21 cellular contexts compared by ENCODE assay signal in the genomic region with DNA sequence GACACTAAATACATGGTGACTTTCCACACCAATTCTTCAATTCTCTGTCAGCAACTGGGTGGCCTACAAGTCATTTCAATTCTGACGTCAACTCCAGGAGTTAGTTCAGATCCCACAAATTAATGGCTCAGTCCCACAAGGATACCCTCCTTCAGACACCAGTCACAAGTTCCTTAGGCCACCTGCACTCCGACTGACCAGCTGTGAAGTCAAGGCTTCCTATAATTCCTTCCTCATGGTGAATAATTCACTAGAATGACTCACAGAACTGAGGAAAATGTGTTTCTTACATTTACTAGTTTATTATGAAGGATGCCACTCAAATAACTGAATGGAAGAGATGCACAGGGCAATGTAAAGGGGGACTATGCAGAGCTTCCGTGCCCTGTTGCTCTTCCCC. TPM values are rescaled to one million over a fixed set of nuclear protein-coding genes. Genes with fewer than 3 reads are reported as not detected.
DNase-seq lines count a peak whose midpoint lies in the region; ATAC-seq, FAIRE-seq and TF ChIP-seq lines count a peak whose summit lies in the region.
"Had no signal": no experiment of that assay in that cellular context is flagged by ENCODE, and none has a peak within 500 bp of the region (broad histone marks: within the 10 kb centered on the region; RNA-seq: fewer than 3 reads in every experiment).

No MANE protein-coding gene starts in this region.

- no peak overlapping the region for H4K91ac ChIP-seq in mesenchymal stem cell (ENCODE audit: low read length)

- H3K18ac ChIP-seq in mesenchymal stem cell (ENCODE audit: low read depth in 1 of 2, low read length in 2 of 2): no peak overlapping the region

- H2BK120ac ChIP-seq in mesenchymal stem cell (ENCODE audit: low read depth, low read length): no peak overlapping the region

- no peak overlapping the region for H2BK15ac ChIP-seq in mesenchymal stem cell (ENCODE audit: low read depth, poor library complexity, severe bottlenecking)

- H3K23ac ChIP-seq in mesenchymal stem cell (ENCODE audit: low read length in 2 of 2): no peak overlapping the region

- no peak for TF ChIP-seq POLR2A in A549 (IDR thresholded peaks at IDR 0.05; ENCODE audit: low read length)

- WGBS in A549 (ENCODE audit: missing lambda C conversion rate): 62% methylated on average over 3 of the region's 3 CpGs
- 93% methylated on average over 2 of the region's 3 CpGs for WGBS in mesenchymal stem cell

- H2AFZ ChIP-seq in mesenchymal stem cell (ENCODE audit: low read depth, low read length) (no peak overlapping the region), Karpas-422 (ENCODE audit: low read length) (no peak overlapping the region)
- H2AFZ ChIP-seq: GM23248 had no signal

- POLR2A ChIA-PET in A549 (lab: Yijun Ruan, JAX): no interaction called here

- H4K8ac ChIP-seq in mesenchymal stem cell (ENCODE audit: low read length): no peak overlapping the region

- H3K36me3 ChIP-seq in mesenchymal stem cell (ENCODE audit: control insufficient read depth in 1 of 2, insufficient read depth in 2 of 2, low read depth in 1 of 2, low read length in 2 of 2) (no peaks in the 10 kb centered on the region), Karpas-422 (ENCODE audit: insufficient read depth, low read length) (no peaks in the 10 kb centered on the region)
- H3K36me3 ChIP-seq: HAP-1 had no signal

- H3K9me2 ChIP-seq in Karpas-422 (replicated peaks; ENCODE audit: insufficient read depth, low read length): no peaks in the 10 kb centered on the region

- no peak for TF ChIP-seq CTCF in A549 (IDR thresholded peaks at IDR 0.05)

- no peak for TF ChIP-seq RAD21 in A549 (conservative IDR thresholded peaks at IDR 0.05 in 1 of 2, IDR thresholded peaks at IDR 0.05 in 1 of 2)

- H3K14ac ChIP-seq in mesenchymal stem cell (ENCODE audit: low read length in 2 of 2): no peak overlapping the region

- H3K9me3 ChIP-seq in A549 (no peaks in the 10 kb centered on the region), mesenchymal stem cell (ENCODE audit: control insufficient read depth, low read length) (peaks cover 6% of the 10 kb centered on the region), Karpas-422 (ENCODE audit: low read length) (no peaks in the 10 kb centered on the region)
- H3K9me3 ChIP-seq: HAP-1 had no signal

- peak in 1 of 2 experiments; percentile 33 for DNase-seq in A549 (ENCODE audit: low read depth in 1 of 2, low spot score in 1 of 2)
- peak; percentile 6 for DNase-seq in HK-2 (ENCODE audit: unreplicated experiment)
- DNase-seq in glomerular visceral epithelial cell (ENCODE audit: extremely low spot score): peak; percentile 75
- no peak for DNase-seq in mesenchymal stem cell
- DNase-seq in GM19240 (ENCODE audit: insufficient read length, low spot score): no peak
- DNase-seq in Karpas-422: no peak
- DNase-seq: Caco-2; CD4-positive, CD25-positive, alpha-beta regulatory T cell; CD8-positive, alpha-beta memory T cell; DMS53; DND-41; EL; GM23248; KBM-7 had no signal

- H3K4me1 ChIP-seq in A549 (peaks cover 36% of the 10 kb centered on the region), mesenchymal stem cell (ENCODE audit: control insufficient read depth, insufficient read depth, low read depth, low read length) (peaks cover 23% of the 10 kb centered on the region), Karpas-422 (ENCODE audit: low read length) (no peaks in the 10 kb centered on the region)
- H3K4me1 ChIP-seq: HAP-1 had no signal

- no peak overlapping the region for H2AK5ac ChIP-seq in mesenchymal stem cell (ENCODE audit: low read length, severe bottlenecking)

- no peak for TF ChIP-seq EP300 in A549 (IDR thresholded peaks at IDR 0.05)

- ATAC-seq in A549 (no peak), HG03520 (IDR thresholded peaks at IDR 0.05; ENCODE audit: unreplicated experiment) (no peak), GM21367 (IDR thresholded peaks at IDR 0.05; ENCODE audit: unreplicated experiment) (no peak)
- ATAC-seq: GM12878, HepG2 had no signal

- H4K20me1 ChIP-seq in Karpas-422 (ENCODE audit: insufficient read depth, low read depth, low read length): no peaks in the 10 kb centered on the region
- H4K20me1 ChIP-seq: BLaER1 treated with 17β-estradiol and CSF1 and Interleukin-3, amounts not matched to agents 10 nM and 100 nM had no signal

- H3K4ac ChIP-seq in mesenchymal stem cell (ENCODE audit: low read depth in 1 of 2, low read length in 2 of 2): no peak overlapping the region

- H3K4me3 ChIP-seq in A549: no peak overlapping the region
- H3K4me3 ChIP-seq in mesenchymal stem cell (ENCODE audit: insufficient read depth in 1 of 2, low read depth in 1 of 2, low read length in 2 of 2): no peak overlapping the region
- no peak overlapping the region for H3K4me3 ChIP-seq in Karpas-422 (ENCODE audit: low read length)
- H3K4me3 ChIP-seq: BLaER1 treated with 17β-estradiol and CSF1 and Interleukin-3, amounts not matched to agents 10 nM and 100 nM; GM12878; GM23248; HAP-1 had no signal

- peak; percentile 7 for FAIRE-seq in A549 (lab: Jason Lieb, UNC)
- FAIRE-seq: GM12878, HepG2 had no signal

- peak overlapping the region; percentile 10 to 37; a peak in 2 of 6 replicates for H3K27ac ChIP-seq in A549
- peak overlapping the region; percentile 41 for H3K27ac ChIP-seq in mesenchymal stem cell (ENCODE audit: low read length, poor library complexity, severe bottlenecking)
- H3K27ac ChIP-seq in Karpas-422 (ENCODE audit: low read length): no peak overlapping the region
- H3K27ac ChIP-seq: 22Rv1; BLaER1 treated with 17β-estradiol and CSF1 and Interleukin-3, amounts not matched to agents 10 nM and 100 nM; GM23248 had no signal

- H3K79me1 ChIP-seq in mesenchymal stem cell (replicated peaks; ENCODE audit: low read length, poor library complexity, severe bottlenecking): no peaks in the 10 kb centered on the region

- no peak overlapping the region for H2BK12ac ChIP-seq in mesenchymal stem cell (ENCODE audit: low read length in 2 of 2)

- H3K4me2 ChIP-seq in A549 (peak overlapping the region; percentile 4), mesenchymal stem cell (ENCODE audit: low read length, poor library complexity, severe bottlenecking) (peak overlapping the region; percentile 47), Karpas-422 (ENCODE audit: low read depth, low read length, poor library complexity, severe bottlenecking) (no peak overlapping the region)
- H3K4me2 ChIP-seq: BLaER1 treated with 17β-estradiol and CSF1 and Interleukin-3, amounts not matched to agents 10 nM and 100 nM had no signal

- CTCF ChIA-PET in A549 (lab: Yijun Ruan, JAX): interaction anchor here (1.2 to 7.3 kb wide), 2 partner anchors 10 to 184 kb away, joined by 4 to 77 read pairs; no protein-coding TSS in a partner anchor

- H2BK5ac ChIP-seq in mesenchymal stem cell (ENCODE audit: low read depth, low read length, poor library complexity, severe bottlenecking): no peak overlapping the region

- no peaks in the 10 kb centered on the region for H3K27me3 ChIP-seq in mesenchymal stem cell (ENCODE audit: control insufficient read depth in 1 of 2, insufficient read depth in 1 of 2, low read length in 2 of 2)
- no peaks in the 10 kb centered on the region for H3K27me3 ChIP-seq in Karpas-422 (ENCODE audit: low read length)
- H3K27me3 ChIP-seq: BLaER1 treated with 17β-estradiol and CSF1 and Interleukin-3, amounts not matched to agents 10 nM and 100 nM had no signal

- H3K9ac ChIP-seq in mesenchymal stem cell (ENCODE audit: low read length) (no peak overlapping the region), Karpas-422 (ENCODE audit: low read length) (no peak overlapping the region)
- H3K9ac ChIP-seq: BLaER1 treated with 17β-estradiol and CSF1 and Interleukin-3, amounts not matched to agents 10 nM and 100 nM; GM23248 had no signal

- no peaks in the 10 kb centered on the region for H3K79me2 ChIP-seq in Karpas-422 (ENCODE audit: low read length)

TF ChIP-seq in A549, 52 proteins besides CTCF, POLR2A, EP300 and RAD21:
- TF ChIP-seq FOSB (CRISPR knock-in tag; IDR thresholded peaks at IDR 0.05): no peak
- no peak; the same call in 1 of the 2 replicates for TF ChIP-seq FOSL2 (IDR thresholded peaks at IDR 0.05)
- peak; percentile 38 for TF ChIP-seq FOSL2 (CRISPR knock-in tag; IDR thresholded peaks at IDR 0.05)

RNA-seq across cellular contexts. Expression of a gene that starts 6.3 kb away (rescaled TPM):
- polyA plus RNA-seq in A549 (2011; rRNA removed) (49.5 and 53.7 TPM in 2 replicates), A549 (2017; fragmentation: RNase III; extraction: RNeasy Plus Mini Kit Qiagen cat#74134 plus additional on column Dnase treatment) (18.0 to 23.2 TPM (median 21.4 TPM) in 3 replicates)
- polyA plus RNA-seq in A549 (2012; cell fraction: cytosol; rRNA removed): 15.7 and 16.1 TPM in 2 replicates
- polyA plus RNA-seq in A549 (2012; cell fraction: nucleus; rRNA removed): 17.4 and 24.2 TPM in 2 replicates
- polyA minus RNA-seq in A549 (2011; rRNA and poly(A)+ RNA removed): 97.3 and 119 TPM in 2 replicates
- 43.4 TPM for polyA plus RNA-seq in mesenchymal stem cell (2013, experiment 1 of 2)
- 38.9 TPM for polyA plus RNA-seq in mesenchymal stem cell (2013, experiment 2 of 2)
- 33.2 and 106 TPM in 2 replicates for total RNA-seq in Karpas-422 (2014; rRNA removed; shearing (Covaris generic); ENCODE audit: low replicate concordance)

Comparison
In these comparisons a context has a peak if more than half of its experiments do, and no peak if none do; other contexts are left out.
1. DNase-seq: peak in HK-2 (single experiment) and glomerular visceral epithelial cell (single experiment); none in mesenchymal stem cell (single experiment), GM19240 (single experiment) and Karpas-422 (single experiment).